18 cellular contexts compared by ENCODE assay signal in the genomic region with DNA sequence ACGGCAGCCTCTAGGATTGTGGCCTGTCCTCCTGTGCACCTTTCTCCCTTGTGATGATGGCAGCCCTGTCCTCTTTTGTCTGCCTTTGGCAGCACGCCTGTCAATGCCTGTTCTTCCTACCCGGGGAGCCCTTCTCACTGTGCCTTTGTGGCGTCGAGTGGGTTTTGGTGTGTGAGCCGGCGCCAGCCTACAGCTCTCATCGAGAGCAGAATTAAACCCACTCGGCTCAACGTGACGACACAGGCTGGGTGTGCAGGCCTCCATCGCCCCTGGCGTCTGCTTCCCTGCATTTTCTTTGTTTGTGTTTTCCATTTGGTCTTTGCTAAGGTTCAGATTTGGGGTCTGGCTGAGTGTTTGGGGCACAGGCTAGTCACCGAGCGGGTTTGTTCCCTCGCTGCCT. TPM values are rescaled to one million over a fixed set of nuclear protein-coding genes. Genes with fewer than 3 reads are reported as not detected.
DNase-seq lines count a peak whose midpoint lies in the region; ATAC-seq and TF ChIP-seq lines count a peak whose summit lies in the region.
"Had no signal": no experiment of that assay in that cellular context is flagged by ENCODE, and none has a peak within 500 bp of the region (broad histone marks: within the 10 kb centered on the region; RNA-seq: fewer than 3 reads in every experiment).

No MANE protein-coding gene starts in this region.

- DNase-seq in activated naive CD8-positive, alpha-beta T cell treated with anti-CD3 and anti-CD28 coated beads, Interleukin-2, amount 10 ng/mL, durations not matched to agents 7 days and 5 days = no peak
- DNase-seq in activated naive CD8-positive, alpha-beta T cell treated with anti-CD3 and anti-CD28 coated beads, Interleukin-2, amount 50 U/mL, for 24 hours = no peak
- no peak for DNase-seq in WTC11 (ENCODE audit: low spot score)
- no peak for DNase-seq in neural crest cell (ENCODE audit: low read depth, low spot score)
- DNase-seq in GM23248 = no peak
- no peak for DNase-seq in ureter (ENCODE audit: low spot score)
- DNase-seq in breast epithelium (ENCODE audit: low spot score in 2 of 2) = no peak
- DNase-seq: HFFc6, NCI-H1417 treated with DMSO at 0.1 percent for 48 hours, NCI-H187 treated with DMSO at 0.1 percent for 48 hours, NCI-H2227 treated with DMSO at 0.1 percent for 48 hours, NCI-H510A treated with DMSO at 0.1 percent for 48 hours, NCI-H82, SHP77 treated with DMSO at 0.1 percent for 48 hours had no signal

- no peak overlapping the region for H3K4me2 ChIP-seq in GM23248 (ENCODE audit: unreplicated experiment)
- H3K4me2 ChIP-seq: KMS-11 had no signal

- H3K9ac ChIP-seq in GM23248 = no peak overlapping the region
- H3K9ac ChIP-seq: KMS-11 had no signal

- peak overlapping the region; percentile 40 for H3K27ac Mint-ChIP-seq in activated naive CD8-positive, alpha-beta T cell treated with anti-CD3 and anti-CD28 coated beads, Interleukin-2, amount 10 ng/mL, durations not matched to agents 7 days and 5 days
- no peak overlapping the region for H3K27ac Mint-ChIP-seq in activated naive CD8-positive, alpha-beta T cell treated with anti-CD3 and anti-CD28 coated beads, Interleukin-2, amount 50 U/mL, for 24 hours
- H3K27ac Mint-ChIP-seq in WTC11 (peak overlapping the region; percentile 44; the same call in 1 of the 2 replicates), neural crest cell (ENCODE audit: unreplicated experiment) (peak overlapping the region; percentile 77)
- H3K27ac Mint-ChIP-seq: HFFc6 had no signal

- H3K9me3 ChIP-seq in GM23248 (ENCODE audit: low read depth) (no peaks in the 10 kb centered on the region), breast epithelium (no peaks in the 10 kb centered on the region)
- H3K9me3 ChIP-seq: BLaER1 treated with 17β-estradiol and CSF1 and Interleukin-3, amounts not matched to agents 10 nM and 100 nM had no signal

- no peaks in the 10 kb centered on the region for H3K9me2 ChIP-seq in GM23248 (ENCODE audit: insufficient read depth)

- intact Hi-C loops in breast epithelium (cut with DNase I; ENCODE audit: low total_unique reads) = no loop called here

- peaks cover 1% of the 10 kb centered on the region for H3K9me3 Mint-ChIP-seq in activated naive CD8-positive, alpha-beta T cell treated with anti-CD3 and anti-CD28 coated beads, Interleukin-2, amount 10 ng/mL, durations not matched to agents 7 days and 5 days
- no peaks in the 10 kb centered on the region for H3K9me3 Mint-ChIP-seq in activated naive CD8-positive, alpha-beta T cell treated with anti-CD3 and anti-CD28 coated beads, Interleukin-2, amount 50 U/mL, for 24 hours
- no peaks in the 10 kb centered on the region for H3K9me3 Mint-ChIP-seq in WTC11
- peaks cover 4% of the 10 kb centered on the region for H3K9me3 Mint-ChIP-seq in neural crest cell
- H3K9me3 Mint-ChIP-seq: HFFc6 had no signal

- H3K4me3 ChIP-seq in GM23248 (no peak overlapping the region), breast epithelium (no peak overlapping the region)
- H3K4me3 ChIP-seq: BLaER1 treated with 17β-estradiol and CSF1 and Interleukin-3, amounts not matched to agents 10 nM and 100 nM had no signal

- no peaks in the 10 kb centered on the region for H3K4me1 ChIP-seq in GM23248 (ENCODE audit: insufficient read depth)
- H3K4me1 ChIP-seq in breast epithelium = no peaks in the 10 kb centered on the region

- TF ChIP-seq CTCF in WTC11 (IDR thresholded peaks at IDR 0.05) = no peak
- TF ChIP-seq CTCF in neural crest cell (conservative IDR thresholded peaks at IDR 0.05) = no peak
- TF ChIP-seq CTCF in breast epithelium (IDR thresholded peaks at IDR 0.05) = no peak

- H3K79me2 ChIP-seq in GM23248 (ENCODE audit: insufficient read depth) = no peaks in the 10 kb centered on the region

- H3K27ac ChIP-seq in GM23248 = no peak overlapping the region
- no peak overlapping the region for H3K27ac ChIP-seq in breast epithelium
- H3K27ac ChIP-seq: KMS-11 had no signal

- no peak for TF ChIP-seq POLR2A in breast epithelium (IDR thresholded peaks at IDR 0.05)

- no peaks in the 10 kb centered on the region for H4K20me1 ChIP-seq in GM23248 (ENCODE audit: insufficient read depth)

- WGBS in GM23248 (ENCODE audit: low coverage in 1 of 2, low lambda C conversion rate in 2 of 2, missing lambda C conversion rate in 2 of 2), 2 experiments = 96 to 97% methylated on average over 16 of the region's 16 CpGs

- H3K4me1 Mint-ChIP-seq in activated naive CD8-positive, alpha-beta T cell treated with anti-CD3 and anti-CD28 coated beads, Interleukin-2, amount 10 ng/mL, durations not matched to agents 7 days and 5 days = peaks cover 16% of the 10 kb centered on the region
- peaks cover 22% of the 10 kb centered on the region for H3K4me1 Mint-ChIP-seq in activated naive CD8-positive, alpha-beta T cell treated with anti-CD3 and anti-CD28 coated beads, Interleukin-2, amount 50 U/mL, for 24 hours
- H3K4me1 Mint-ChIP-seq in WTC11 (no peaks in the 10 kb centered on the region), neural crest cell (no peaks in the 10 kb centered on the region)

- in situ Hi-C loops in GM23248 (cut with MboI) = no loop called here

- H3K27me3 Mint-ChIP-seq in activated naive CD8-positive, alpha-beta T cell treated with anti-CD3 and anti-CD28 coated beads, Interleukin-2, amount 10 ng/mL, durations not matched to agents 7 days and 5 days = no peaks in the 10 kb centered on the region
- no peaks in the 10 kb centered on the region for H3K27me3 Mint-ChIP-seq in activated naive CD8-positive, alpha-beta T cell treated with anti-CD3 and anti-CD28 coated beads, Interleukin-2, amount 50 U/mL, for 24 hours
- H3K27me3 Mint-ChIP-seq in WTC11 (ENCODE audit: low read depth) (no peaks in the 10 kb centered on the region; the same call in 1 of the 2 replicates), neural crest cell (ENCODE audit: low read depth) (no peaks in the 10 kb centered on the region)

- H2AFZ ChIP-seq in GM23248 = no peak overlapping the region

- CTCF ChIA-PET in WTC11 (lab: Charles Lee) = interaction anchor here (0.6 kb wide), 1 partner anchor 15 kb away, joined by 3 read pairs; no protein-coding TSS in a partner anchor

- peaks cover 11% of the 10 kb centered on the region; the same call in 1 of the 2 replicates for H3K36me3 ChIP-seq in GM23248 (ENCODE audit: low read depth)
- no peaks in the 10 kb centered on the region for H3K36me3 ChIP-seq in breast epithelium

- ATAC-seq in activated naive CD8-positive, alpha-beta T cell treated with anti-CD3 and anti-CD28 coated beads, Interleukin-2, amount 10 ng/mL, durations not matched to agents 7 days and 5 days (ENCODE audit: low read depth) = no peak
- no peak for ATAC-seq in activated naive CD8-positive, alpha-beta T cell treated with anti-CD3 and anti-CD28 coated beads, Interleukin-2, amount 50 U/mL, for 24 hours
- ATAC-seq in WTC11 = no peak

- no peak overlapping the region for H3K4me3 Mint-ChIP-seq in activated naive CD8-positive, alpha-beta T cell treated with anti-CD3 and anti-CD28 coated beads, Interleukin-2, amount 10 ng/mL, durations not matched to agents 7 days and 5 days
- no peak overlapping the region for H3K4me3 Mint-ChIP-seq in activated naive CD8-positive, alpha-beta T cell treated with anti-CD3 and anti-CD28 coated beads, Interleukin-2, amount 50 U/mL, for 24 hours
- H3K4me3 Mint-ChIP-seq in WTC11 = no peak overlapping the region
- H3K4me3 Mint-ChIP-seq in neural crest cell = no peak overlapping the region
- H3K4me3 Mint-ChIP-seq: HFFc6 had no signal

- H3K27me3 ChIP-seq in GM23248 (replicated peaks; ENCODE audit: insufficient read depth) (no peaks in the 10 kb centered on the region), breast epithelium (no peaks in the 10 kb centered on the region)
- H3K27me3 ChIP-seq: BLaER1 treated with 17β-estradiol and CSF1 and Interleukin-3, amounts not matched to agents 10 nM and 100 nM had no signal

- H3K36me3 Mint-ChIP-seq in activated naive CD8-positive, alpha-beta T cell treated with anti-CD3 and anti-CD28 coated beads, Interleukin-2, amount 10 ng/mL, durations not matched to agents 7 days and 5 days = peaks cover 44% of the 10 kb centered on the region
- peaks cover 37% of the 10 kb centered on the region for H3K36me3 Mint-ChIP-seq in activated naive CD8-positive, alpha-beta T cell treated with anti-CD3 and anti-CD28 coated beads, Interleukin-2, amount 50 U/mL, for 24 hours (ENCODE audit: low read depth)
- H3K36me3 Mint-ChIP-seq in WTC11 (peaks cover 5% of the 10 kb centered on the region; the same call in 1 of the 2 replicates), neural crest cell (ENCODE audit: low read depth) (peaks cover 18% of the 10 kb centered on the region)

- POLR2A ChIA-PET in activated naive CD8-positive, alpha-beta T cell treated with anti-CD3 and anti-CD28 coated beads, Interleukin-2, amount 10 ng/mL, durations not matched to agents 7 days and 5 days (lab: Charles Lee) = no interaction called here
- POLR2A ChIA-PET in WTC11 (lab: Charles Lee) = no interaction called here

- H3F3A ChIP-seq in GM23248 (ENCODE audit: insufficient read depth) = no peaks in the 10 kb centered on the region

TF ChIP-seq in WTC11, 78 proteins besides CTCF, POLR2A, EP300 and RAD21 (continues in another document):
- TF ChIP-seq GABPB1 (CRISPR knock-in tag; IDR thresholded peaks at IDR 0.05) = no peak
- TF ChIP-seq PRRX2 (CRISPR knock-in tag; IDR thresholded peaks at IDR 0.05) = no peak
- TF ChIP-seq ATF1 (CRISPR knock-in tag; IDR thresholded peaks at IDR 0.05) = no peak

RNA-seq across cellular contexts. Expression of gene AP1M1, which starts 34.4 kb away (rescaled TPM):
- total RNA-seq in activated naive CD8-positive, alpha-beta T cell treated with anti-CD3 and anti-CD28 coated beads, Interleukin-2, amount 10 ng/mL, durations not matched to agents 7 days and 5 days = 100 to 1,000 TPM; 132 to 135 TPM
- total RNA-seq in WTC11 (2021) (27.7 to 34.5 TPM (median 30.5 TPM) in 3 replicates), neural crest cell (97.6 and 104 TPM in 2 replicates), ureter (56.6 TPM), breast epithelium (100 to 1,000 TPM in 1 of 3 donors, 10 to 100 TPM in 2; 43.3 to 123 (median 75.7) TPM)
- 86.6 and 90.0 TPM in 2 replicates for total RNA-seq in GM23248 (2014; rRNA removed; shearing (Covaris generic))
- 96.2 and 99.6 TPM in 2 replicates for polyA plus RNA-seq in GM23248 (2016; fragmentation: Nextera tagmentation; extraction: Ambion mirVana)

RNA-seq across cellular contexts. Expression of gene FAM32A, which starts 46.9 kb away (rescaled TPM):
- total RNA-seq in activated naive CD8-positive, alpha-beta T cell treated with anti-CD3 and anti-CD28 coated beads, Interleukin-2, amount 10 ng/mL, durations not matched to agents 7 days and 5 days = 10 to 100 TPM; 61.4 to 63.4 TPM
- total RNA-seq in WTC11 (2021) (59.5 to 62.6 TPM (median 62.2 TPM) in 3 replicates), neural crest cell (84.4 and 85.9 TPM in 2 replicates), ureter (50.8 TPM), breast epithelium (100 to 1,000 TPM in 1 of 3 donors, 10 to 100 TPM in 2; 80.0 to 112 (median 86.3) TPM)
- 114 and 120 TPM in 2 replicates for total RNA-seq in GM23248 (2014; rRNA removed; shearing (Covaris generic))
- polyA plus RNA-seq in GM23248 (2016; fragmentation: Nextera tagmentation; extraction: Ambion mirVana) = 122 and 126 TPM in 2 replicates

RNA-seq across cellular contexts. Expression of gene CIB3, which starts 58.8 kb away (rescaled TPM):
- total RNA-seq in activated naive CD8-positive, alpha-beta T cell treated with anti-CD3 and anti-CD28 coated beads, Interleukin-2, amount 10 ng/mL, durations not matched to agents 7 days and 5 days = not detected
- total RNA-seq in WTC11 (2021) (not detected in 3 replicates), neural crest cell (not detected in 2 replicates), ureter (not detected), breast epithelium (under 1 TPM in 1 of 3 donors, not detected in 2; 0.59 TPM)
- not detected in 2 replicates for total RNA-seq in GM23248 (2014; rRNA removed; shearing (Covaris generic))
- not detected in 2 replicates for polyA plus RNA-seq in GM23248 (2016; fragmentation: Nextera tagmentation; extraction: Ambion mirVana)
- total RNA-seq: H4, HFFc6, RPMI7951 had no signal
